In the genomic region with DNA sequence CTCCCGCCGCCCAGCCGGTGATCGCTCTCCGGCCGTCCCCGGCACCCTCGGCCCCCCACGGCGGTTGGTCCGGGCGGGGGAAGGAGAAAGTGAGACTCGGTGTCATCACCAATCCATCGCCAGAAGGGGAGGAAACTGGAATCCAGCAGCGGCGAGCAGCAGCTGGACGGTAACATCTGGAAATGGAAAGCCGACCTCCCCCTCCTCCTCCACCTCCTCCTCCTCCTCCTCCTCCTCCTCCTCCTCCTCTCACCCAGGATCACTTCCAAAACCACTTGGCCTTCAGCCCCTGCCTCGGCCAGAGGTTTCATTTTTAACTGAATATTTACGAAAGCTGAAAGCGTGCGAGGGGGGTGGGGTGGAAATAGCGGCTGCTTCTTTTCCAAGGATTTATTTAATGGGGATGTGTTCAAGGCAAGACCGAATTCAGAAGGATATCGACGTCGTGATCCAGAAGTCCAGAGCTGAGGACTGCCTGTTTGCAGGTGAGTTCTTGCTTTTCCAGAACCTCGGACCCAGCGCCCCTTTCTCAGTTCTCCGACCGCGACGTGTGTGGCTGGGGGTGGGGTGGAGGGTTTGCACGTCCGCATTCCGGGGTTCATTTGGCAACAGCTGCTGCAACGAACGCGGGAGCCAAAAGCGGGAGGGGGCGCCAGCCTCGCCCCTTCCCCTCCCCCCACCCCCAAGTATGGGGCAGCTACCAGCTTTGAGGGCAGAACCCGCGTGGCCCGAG, we compare ENCODE assay signal across 1 cellular context.
TF ChIP-seq lines count a peak whose summit lies in the region.

No MANE protein-coding gene starts in this region.

TF ChIP-seq in liver, 16 proteins besides CTCF, POLR2A, EP300 and RAD21:
- TF ChIP-seq HNF4A (conservative IDR thresholded peaks at IDR 0.05): peak in 1 of 2 donors; percentile 2
